Comparison of ENCODE assay signal across 19 cellular contexts in the genomic region with DNA sequence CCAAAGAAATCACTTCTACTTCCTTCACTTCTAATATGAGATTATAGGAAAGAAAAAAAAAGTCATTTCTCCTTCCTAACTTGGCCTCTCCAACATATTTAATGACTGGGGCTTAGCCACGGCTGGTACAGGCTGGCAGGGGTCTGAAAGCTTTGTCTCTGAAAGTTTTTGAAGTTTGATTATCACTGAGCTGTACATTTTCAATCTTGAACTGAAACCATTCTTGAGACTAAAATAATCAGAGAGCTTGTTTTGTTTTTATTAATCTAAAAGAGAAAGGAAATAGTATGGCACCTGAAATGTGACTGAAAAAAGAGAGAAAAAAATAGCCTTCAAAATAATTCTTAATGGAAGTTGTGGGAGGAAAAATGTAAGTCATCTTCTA.
A peak's percentile ranks its signal among the peaks of the same experiment; 100 is the strongest.
DNase-seq lines count a peak whose midpoint lies in the region; ATAC-seq and TF ChIP-seq lines count a peak whose summit lies in the region.
"Had no signal": no experiment of that assay in that cellular context is flagged by ENCODE, and none has a peak within 500 bp of the region (broad histone marks: within the 10 kb centered on the region; RNA-seq: fewer than 3 reads in every experiment).

No MANE protein-coding gene starts in this region.

- no peak for DNase-seq in activated CD4-positive, CD25-positive, alpha-beta regulatory T cell (lab: John Stamatoyannopoulos, UW)
- no peak for DNase-seq in NCI-H526 (lab: John Stamatoyannopoulos, UW)
- DNase-seq in NCI-H446 treated with DMSO at 0.1 percent for 48 hours (lab: John Stamatoyannopoulos, UW), result no peak
- DNase-seq: activated naive CD4-positive, alpha-beta T cell treated with anti-CD3 and anti-CD28 coated beads, Interleukin-2, amount 10 ng/mL, durations not matched to agents 7 days and 5 days; activated T-cell treated with anti-CD3 and anti-CD28 coated beads, Interleukin-2, amount 50 U/mL, for 48 hours; anterior cingulate cortex; Caco-2; erythroblast; NCI-H187; NCI-H2227 treated with DMSO at 0.1 percent for 48 hours; substantia nigra; T-helper 9 cell had no signal

- ATAC-seq in GM18505 (IDR thresholded peaks at IDR 0.05; ENCODE audit: unreplicated experiment) (peak; percentile 56), GM19397 (IDR thresholded peaks at IDR 0.05; ENCODE audit: unreplicated experiment) (peak; percentile 28), HG02678 (IDR thresholded peaks at IDR 0.05; ENCODE audit: unreplicated experiment) (peak; percentile 58), HG03442 (IDR thresholded peaks at IDR 0.05; ENCODE audit: unreplicated experiment) (peak; percentile 29), HG03469 (IDR thresholded peaks at IDR 0.05; ENCODE audit: unreplicated experiment) (no peak)
- ATAC-seq: A549, left lobe of liver had no signal

- no peak for TF ChIP-seq POLR2A in GM18505 (IDR thresholded peaks at IDR 0.05; ENCODE audit: borderline replicate concordance, extremely low read depth, insufficient read depth, insufficient read length)
